ENCODE assay signal across 1 cellular context in genomic region chr1:172531846-172532699, GRCh38.
TF ChIP-seq lines count a peak whose summit lies in the region.

No MANE protein-coding gene starts in this region.

TF ChIP-seq in K562, 482 proteins besides CTCF, POLR2A, EP300 and RAD21 (continued from another document and continues in another):
- TF ChIP-seq, protein P1, sequence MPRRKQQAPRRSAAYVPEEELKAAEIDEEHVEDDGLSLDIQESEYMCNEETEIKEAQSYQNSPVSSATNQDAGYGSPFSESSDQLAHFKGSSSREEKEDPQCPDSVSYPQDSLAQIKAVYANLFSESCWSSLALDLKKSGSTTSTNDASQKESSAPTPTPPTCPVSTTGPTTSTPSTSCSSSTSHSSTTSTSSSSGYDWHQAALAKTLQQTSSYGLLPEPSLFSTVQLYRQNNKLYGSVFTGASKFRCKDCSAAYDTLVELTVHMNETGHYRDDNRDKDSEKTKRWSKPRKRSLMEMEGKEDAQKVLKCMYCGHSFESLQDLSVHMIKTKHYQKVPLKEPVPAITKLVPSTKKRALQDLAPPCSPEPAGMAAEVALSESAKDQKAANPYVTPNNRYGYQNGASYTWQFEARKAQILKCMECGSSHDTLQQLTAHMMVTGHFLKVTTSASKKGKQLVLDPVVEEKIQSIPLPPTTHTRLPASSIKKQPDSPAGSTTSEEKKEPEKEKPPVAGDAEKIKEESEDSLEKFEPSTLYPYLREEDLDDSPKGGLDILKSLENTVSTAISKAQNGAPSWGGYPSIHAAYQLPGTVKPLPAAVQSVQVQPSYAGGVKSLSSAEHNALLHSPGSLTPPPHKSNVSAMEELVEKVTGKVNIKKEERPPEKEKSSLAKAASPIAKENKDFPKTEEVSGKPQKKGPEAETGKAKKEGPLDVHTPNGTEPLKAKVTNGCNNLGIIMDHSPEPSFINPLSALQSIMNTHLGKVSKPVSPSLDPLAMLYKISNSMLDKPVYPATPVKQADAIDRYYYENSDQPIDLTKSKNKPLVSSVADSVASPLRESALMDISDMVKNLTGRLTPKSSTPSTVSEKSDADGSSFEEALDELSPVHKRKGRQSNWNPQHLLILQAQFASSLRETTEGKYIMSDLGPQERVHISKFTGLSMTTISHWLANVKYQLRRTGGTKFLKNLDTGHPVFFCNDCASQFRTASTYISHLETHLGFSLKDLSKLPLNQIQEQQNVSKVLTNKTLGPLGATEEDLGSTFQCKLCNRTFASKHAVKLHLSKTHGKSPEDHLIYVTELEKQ (CRISPR knock-in tag; IDR thresholded peaks at IDR 0.05) = no peak
- TF ChIP-seq RERE (CRISPR knock-in tag; IDR thresholded peaks at IDR 0.05; ENCODE audit: borderline replicate concordance) (no peak), RBM15 (IDR thresholded peaks at IDR 0.05; ENCODE audit: insufficient read depth, low read length) (no peak), ELF2 (CRISPR knock-in tag; IDR thresholded peaks at IDR 0.05) (no peak), ZKSCAN8 (CRISPR knock-in tag; IDR thresholded peaks at IDR 0.05) (no peak), HMGXB4 (CRISPR knock-in tag; IDR thresholded peaks at IDR 0.05) (0 out of 2 replicates have a peak, but pooled peaks have one; percentile 17), ZNF316 (IDR thresholded peaks at IDR 0.05) (peak; percentile 19; the same call in 1 of the 2 replicates), HOXB6 (CRISPR knock-in tag; IDR thresholded peaks at IDR 0.05; ENCODE audit: borderline replicate concordance) (no peak), ZNF232 (CRISPR knock-in tag; IDR thresholded peaks at IDR 0.05) (0 out of 2 replicates have a peak, but pooled peaks have one; percentile 26), SOX6 (IDR thresholded peaks at IDR 0.05) (peak; percentile 18; the same call in 1 of the 2 replicates), HNRNPLL (IDR thresholded peaks at IDR 0.05; ENCODE audit: low read depth, low read length, poor library complexity, severe bottlenecking) (no peak), PHF8 (IDR thresholded peaks at IDR 0.05; ENCODE audit: borderline replicate concordance, low read length) (peak; percentile 87), CXXC5 (CRISPR knock-in tag; IDR thresholded peaks at IDR 0.05) (no peak), NR2C2 (CRISPR knock-in tag; IDR thresholded peaks at IDR 0.05) (no peak), NR2C2 (tag; IDR thresholded peaks at IDR 0.05) (no peak), KLF6 (CRISPR knock-in tag; IDR thresholded peaks at IDR 0.05; ENCODE audit: borderline replicate concordance) (no peak; the same call in 1 of the 2 replicates), SP2 (IDR thresholded peaks at IDR 0.05; ENCODE audit: extremely low read depth, low read depth, low read length, poor library complexity, severe bottlenecking) (no peak), MED1 (CRISPR knock-in tag; IDR thresholded peaks at IDR 0.05; ENCODE audit: borderline replicate concordance) (no peak), FOSL1 (tag; conservative IDR thresholded peaks at IDR 0.05) (peak; percentile 75), MTF1 (CRISPR knock-in tag; IDR thresholded peaks at IDR 0.05; ENCODE audit: borderline replicate concordance) (no peak), TOE1 (IDR thresholded peaks at IDR 0.05; ENCODE audit: borderline replicate concordance) (peak; percentile 85; the same call in 1 of the 2 replicates), TOE1 (CRISPR knock-in tag; IDR thresholded peaks at IDR 0.05; ENCODE audit: borderline replicate concordance, low read depth) (no peak), ZNF76 (CRISPR knock-in tag; IDR thresholded peaks at IDR 0.05; ENCODE audit: borderline replicate concordance) (peak; percentile 61; the same call in 1 of the 2 replicates), ELK3 (CRISPR knock-in tag; IDR thresholded peaks at IDR 0.05) (no peak), ZSCAN32 (CRISPR knock-in tag; IDR thresholded peaks at IDR 0.05) (peak; percentile 73), HMGN3 (IDR thresholded peaks at IDR 0.05; ENCODE audit: borderline replicate concordance, extremely low read depth, insufficient read length, low read depth, low read length) (no peak), ZNF217 (CRISPR knock-in tag; IDR thresholded peaks at IDR 0.05) (no peak), KDM2B (CRISPR knock-in tag; IDR thresholded peaks at IDR 0.05) (peak; percentile 83), ZBTB49 (CRISPR knock-in tag; IDR thresholded peaks at IDR 0.05; ENCODE audit: borderline replicate concordance) (no peak), ZNF408 (CRISPR knock-in tag; IDR thresholded peaks at IDR 0.05; ENCODE audit: low read depth) (no peak), ZNF764 (CRISPR knock-in tag; IDR thresholded peaks at IDR 0.05; ENCODE audit: low read depth) (no peak), NFE2 (IDR thresholded peaks at IDR 0.05; ENCODE audit: low read depth) (0 out of 2 replicates have a peak, but pooled peaks have one; percentile 23), POLR2AphosphoS2 (IDR thresholded peaks at IDR 0.05; ENCODE audit: low read length) (peak; percentile 88), ETS1 (conservative IDR thresholded peaks at IDR 0.05; ENCODE audit: control insufficient read depth, low read depth, low read length) (no peak), ZNF143 (CRISPR knock-in tag; IDR thresholded peaks at IDR 0.05) (no peak), ZNF717 (CRISPR knock-in tag; IDR thresholded peaks at IDR 0.05) (no peak), ESRRB (CRISPR knock-in tag; IDR thresholded peaks at IDR 0.05; ENCODE audit: borderline replicate concordance) (peak; percentile 78; the same call in 1 of the 2 replicates), NUFIP1 (IDR thresholded peaks at IDR 0.05; ENCODE audit: partially characterized antibody) (peak; percentile 6)
- TF ChIP-seq, protein P2, sequence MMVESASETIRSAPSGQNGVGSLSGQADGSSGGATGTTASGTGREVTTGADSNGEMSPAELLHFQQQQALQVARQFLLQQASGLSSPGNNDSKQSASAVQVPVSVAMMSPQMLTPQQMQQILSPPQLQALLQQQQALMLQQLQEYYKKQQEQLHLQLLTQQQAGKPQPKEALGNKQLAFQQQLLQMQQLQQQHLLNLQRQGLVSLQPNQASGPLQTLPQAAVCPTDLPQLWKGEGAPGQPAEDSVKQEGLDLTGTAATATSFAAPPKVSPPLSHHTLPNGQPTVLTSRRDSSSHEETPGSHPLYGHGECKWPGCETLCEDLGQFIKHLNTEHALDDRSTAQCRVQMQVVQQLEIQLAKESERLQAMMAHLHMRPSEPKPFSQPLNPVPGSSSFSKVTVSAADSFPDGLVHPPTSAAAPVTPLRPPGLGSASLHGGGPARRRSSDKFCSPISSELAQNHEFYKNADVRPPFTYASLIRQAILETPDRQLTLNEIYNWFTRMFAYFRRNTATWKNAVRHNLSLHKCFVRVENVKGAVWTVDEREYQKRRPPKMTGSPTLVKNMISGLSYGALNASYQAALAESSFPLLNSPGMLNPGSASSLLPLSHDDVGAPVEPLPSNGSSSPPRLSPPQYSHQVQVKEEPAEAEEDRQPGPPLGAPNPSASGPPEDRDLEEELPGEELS (CRISPR knock-in tag; IDR thresholded peaks at IDR 0.05; ENCODE audit: borderline replicate concordance) = 0 out of 2 replicates have a peak, but pooled peaks have one; percentile 15
- TF ChIP-seq, protein P3, sequence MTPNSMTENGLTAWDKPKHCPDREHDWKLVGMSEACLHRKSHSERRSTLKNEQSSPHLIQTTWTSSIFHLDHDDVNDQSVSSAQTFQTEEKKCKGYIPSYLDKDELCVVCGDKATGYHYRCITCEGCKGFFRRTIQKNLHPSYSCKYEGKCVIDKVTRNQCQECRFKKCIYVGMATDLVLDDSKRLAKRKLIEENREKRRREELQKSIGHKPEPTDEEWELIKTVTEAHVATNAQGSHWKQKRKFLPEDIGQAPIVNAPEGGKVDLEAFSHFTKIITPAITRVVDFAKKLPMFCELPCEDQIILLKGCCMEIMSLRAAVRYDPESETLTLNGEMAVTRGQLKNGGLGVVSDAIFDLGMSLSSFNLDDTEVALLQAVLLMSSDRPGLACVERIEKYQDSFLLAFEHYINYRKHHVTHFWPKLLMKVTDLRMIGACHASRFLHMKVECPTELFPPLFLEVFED (CRISPR knock-in tag; conservative IDR thresholded peaks at IDR 0.05) = no peak
- TF ChIP-seq, protein P4, sequence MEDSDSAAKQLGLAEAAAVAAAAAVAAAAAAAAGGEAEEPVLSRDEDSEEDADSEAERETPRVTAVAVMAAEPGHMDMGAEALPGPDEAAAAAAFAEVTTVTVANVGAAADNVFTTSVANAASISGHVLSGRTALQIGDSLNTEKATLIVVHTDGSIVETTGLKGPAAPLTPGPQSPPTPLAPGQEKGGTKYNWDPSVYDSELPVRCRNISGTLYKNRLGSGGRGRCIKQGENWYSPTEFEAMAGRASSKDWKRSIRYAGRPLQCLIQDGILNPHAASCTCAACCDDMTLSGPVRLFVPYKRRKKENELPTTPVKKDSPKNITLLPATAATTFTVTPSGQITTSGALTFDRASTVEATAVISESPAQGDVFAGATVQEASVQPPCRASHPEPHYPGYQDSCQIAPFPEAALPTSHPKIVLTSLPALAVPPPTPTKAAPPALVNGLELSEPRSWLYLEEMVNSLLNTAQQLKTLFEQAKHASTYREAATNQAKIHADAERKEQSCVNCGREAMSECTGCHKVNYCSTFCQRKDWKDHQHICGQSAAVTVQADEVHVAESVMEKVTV (CRISPR knock-in tag; IDR thresholded peaks at IDR 0.05) = peak; percentile 33; the same call in 1 of the 2 replicates
